10 cellular contexts compared by ENCODE assay signal in the genomic region with DNA sequence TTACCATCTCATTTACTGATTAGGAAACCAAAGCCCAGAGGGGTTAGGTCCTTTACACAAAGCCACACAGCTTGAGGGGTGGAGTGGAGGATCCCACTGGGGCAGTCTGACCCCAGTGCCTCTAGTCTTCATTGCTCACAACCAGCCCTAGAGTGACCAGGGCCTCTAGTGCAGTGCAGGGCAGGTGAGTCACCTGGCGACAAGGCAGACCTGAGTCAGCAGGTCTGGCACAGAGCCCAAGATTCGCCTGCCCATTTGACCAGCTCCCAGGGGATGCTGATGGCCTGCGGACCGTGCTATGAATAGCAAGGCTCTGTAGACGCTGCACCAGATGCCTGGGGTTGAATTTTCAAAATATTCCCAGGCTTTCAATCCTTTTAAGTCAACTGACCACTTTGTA. TPM values are rescaled to one million over a fixed set of nuclear protein-coding genes. Genes with fewer than 3 reads are reported as not detected.
DNase-seq lines count a peak whose midpoint lies in the region; ATAC-seq, FAIRE-seq and TF ChIP-seq lines count a peak whose summit lies in the region.
"Had no signal": no experiment of that assay in that cellular context is flagged by ENCODE, and none has a peak within 500 bp of the region (broad histone marks: within the 10 kb centered on the region; RNA-seq: fewer than 3 reads in every experiment).

No MANE protein-coding gene starts in this region.

- WGBS in HepG2 (ENCODE audit: low lambda C conversion rate): 10% methylated on average over 5 of the region's 5 CpGs
- 32 to 73% methylated on average over 4 of the region's 5 CpGs for WGBS in esophagus squamous epithelium, 2 donors

- peaks cover 17 to 30% of the 10 kb centered on the region in 2 experiments for H3K4me1 ChIP-seq in HCT116 (ENCODE audit: control insufficient read depth in 1 of 2, insufficient read depth in 2 of 2, low read length in 2 of 2)
- H3K4me1 ChIP-seq in HepG2 (ENCODE audit: insufficient read depth, low read length): no peaks in the 10 kb centered on the region
- no peaks in the 10 kb centered on the region for H3K4me1 ChIP-seq in esophagus squamous epithelium
- no peaks in the 10 kb centered on the region for H3K4me1 ChIP-seq in effector memory CD4-positive, alpha-beta T cell (ENCODE audit: control insufficient read depth, insufficient read depth, low read length, poor library complexity, severe bottlenecking)

- H3K79me2 ChIP-seq in HCT116 (ENCODE audit: insufficient read depth, low read length) (no peaks in the 10 kb centered on the region), HepG2 (ENCODE audit: insufficient read depth, low read length) (no peaks in the 10 kb centered on the region)

- BruUV-seq in HCT116 (replicated peaks; lab: Mats Ljungman, UMichigan) (no TSS peak), HepG2 (replicated peaks; lab: Mats Ljungman, UMichigan) (no TSS peak)

- CTCF ChIA-PET in HCT116 (lab: Charles Lee): interaction anchor here (0.8 to 1.3 kb wide), 2 partner anchors 33 to 62 kb away, joined by 3 to 4 read pairs; no protein-coding TSS in a partner anchor
- CTCF ChIA-PET in HepG2 (lab: Yijun Ruan, JAX; ENCODE audit: low intra/inter-chr PET ratio, low total read pairs): no interaction called here

- H3K36me3 ChIP-seq in HCT116 (ENCODE audit: control insufficient read depth in 1 of 2, insufficient read depth in 2 of 2, low read length in 2 of 2): no peaks in the 10 kb centered on the region
- no peaks in the 10 kb centered on the region for H3K36me3 ChIP-seq in HepG2 (replicated peaks in 1 of 2; ENCODE audit: control insufficient read depth in 1 of 2, insufficient read depth in 2 of 2, low read length in 2 of 2)
- no peaks in the 10 kb centered on the region for H3K36me3 ChIP-seq in esophagus squamous epithelium
- no peaks in the 10 kb centered on the region for H3K36me3 ChIP-seq in effector memory CD4-positive, alpha-beta T cell (ENCODE audit: control insufficient read depth, insufficient read depth, low read length)
- H3K36me3 ChIP-seq: heart left ventricle had no signal

- H3K27ac ChIP-seq in HCT116 (ENCODE audit: low read depth, low read length) (no peak overlapping the region; the same call in 1 of the 2 replicates), HepG2 (ENCODE audit: extremely low read length, insufficient read depth, low read length) (no peak overlapping the region), esophagus squamous epithelium (no peak overlapping the region)
- no peak overlapping the region for H3K27ac ChIP-seq in effector memory CD4-positive, alpha-beta T cell (ENCODE audit: insufficient read depth, low read length, poor library complexity, severe bottlenecking)
- H3K27ac ChIP-seq: heart left ventricle had no signal

- TF ChIP-seq POLR2A in HCT116 (IDR thresholded peaks at IDR 0.05; ENCODE audit: borderline replicate concordance, extremely low read depth, insufficient read depth, insufficient read length): no peak
- TF ChIP-seq POLR2A in HepG2 (IDR thresholded peaks at IDR 0.05; ENCODE audit: insufficient read depth in 1 of 2, low read depth in 2 of 2, low read length in 2 of 2): no peak
- no peak for TF ChIP-seq POLR2A in esophagus squamous epithelium (IDR thresholded peaks at IDR 0.05)

- H3K9ac ChIP-seq in HCT116 (ENCODE audit: low read length) (no peak overlapping the region), HepG2 (ENCODE audit: insufficient read depth, low read depth, low read length) (no peak overlapping the region)

- ATAC-seq in HCT116 (peak; percentile 96), HepG2 (peak; percentile 41; the same call in 2 of the 3 replicates), GM21619 (IDR thresholded peaks at IDR 0.05; ENCODE audit: unreplicated experiment) (no peak)
- ATAC-seq: natural killer cell treated with Interleukin-12 subunit alpha and Interleukin-12 subunit beta and Interleukin-15 and Interleukin-18, amount 100 ng/mL, for 72 hours had no signal

- H4K20me1 ChIP-seq in HCT116 (ENCODE audit: insufficient read depth) (no peaks in the 10 kb centered on the region), HepG2 (ENCODE audit: insufficient read depth, low read length) (no peaks in the 10 kb centered on the region)

- intact Hi-C loops in HCT116 (cut with micrococcal nuclease): no loop called here
- intact Hi-C loops in HepG2 (cut with micrococcal nuclease; ENCODE audit: unreplicated experiment): no loop called here
- intact Hi-C loops in esophagus squamous epithelium (cut with DNase I): no loop called here

- no peaks in the 10 kb centered on the region for H3K27me3 ChIP-seq in HCT116 (ENCODE audit: insufficient read depth, low read length)
- H3K27me3 ChIP-seq in HepG2 (ENCODE audit: control insufficient read depth in 1 of 2, insufficient read depth in 2 of 2, low read length in 2 of 2): no peaks in the 10 kb centered on the region
- no peaks in the 10 kb centered on the region for H3K27me3 ChIP-seq in esophagus squamous epithelium
- H3K27me3 ChIP-seq in effector memory CD4-positive, alpha-beta T cell (replicated peaks; ENCODE audit: control insufficient read depth, insufficient read depth, low read length, poor library complexity, severe bottlenecking): no peaks in the 10 kb centered on the region
- H3K27me3 ChIP-seq: heart left ventricle had no signal

- RAD21 ChIA-PET in HCT116 (lab: Charles Lee; ENCODE audit: low non-redundant PET in 1 of 2, low total read pairs in 2 of 2, uncharacterized antibody in 2 of 2, unreplicated experiment in 2 of 2): no interaction called here

- H2AFZ ChIP-seq in HCT116 (ENCODE audit: low read depth, low read length, poor library complexity, severe bottlenecking) (no peak overlapping the region), HepG2 (ENCODE audit: low read length) (no peak overlapping the region)

- no peaks in the 10 kb centered on the region for H3K9me2 ChIP-seq in HCT116 (ENCODE audit: insufficient read depth)

- POLR2A ChIA-PET in HCT116 (lab: Charles Lee): no interaction called here
- POLR2A ChIA-PET in HepG2 (lab: Yijun Ruan, JAX): no interaction called here

- TF ChIP-seq EP300 in HepG2 (IDR thresholded peaks at IDR 0.05; ENCODE audit: low read depth in 2 of 2, low read length in 2 of 2) (no peak), HepG2 (CRISPR knock-in tag; IDR thresholded peaks at IDR 0.05; ENCODE audit: borderline replicate concordance) (no peak)

- no peaks in the 10 kb centered on the region for H3K9me3 ChIP-seq in HCT116 (ENCODE audit: control insufficient read depth in 1 of 2, insufficient read depth in 1 of 2, low read depth in 1 of 2, low read length in 2 of 2)
- no peaks in the 10 kb centered on the region for H3K9me3 ChIP-seq in HepG2 (ENCODE audit: low read length)
- H3K9me3 ChIP-seq in esophagus squamous epithelium: no peaks in the 10 kb centered on the region
- H3K9me3 ChIP-seq in effector memory CD4-positive, alpha-beta T cell (ENCODE audit: control insufficient read depth, low read length): no peaks in the 10 kb centered on the region
- H3K9me3 ChIP-seq: heart left ventricle had no signal

- peak overlapping the region; percentile 62 for H3K4me2 ChIP-seq in HCT116 (ENCODE audit: low read length)
- no peak overlapping the region for H3K4me2 ChIP-seq in HepG2 (ENCODE audit: low read depth, low read length)

- H3K4me3 ChIP-seq in HCT116 (replicated peaks in 1 of 2; ENCODE audit: low read depth in 1 of 2, low read length in 2 of 2): 0 out of 4 replicates have a peak overlapping the region, but pooled peaks of 1 of the 2 experiments have one; percentile 4
- H3K4me3 ChIP-seq in HepG2 (replicated peaks in 1 of 3; ENCODE audit: insufficient read depth in 1 of 3, low read depth in 2 of 3, low read length in 3 of 3): no peak overlapping the region
- H3K4me3 ChIP-seq in esophagus squamous epithelium: no peak overlapping the region
- H3K4me3 ChIP-seq in effector memory CD4-positive, alpha-beta T cell (ENCODE audit: insufficient read depth, low read depth, low read length, poor library complexity, severe bottlenecking): no peak overlapping the region
- H3K4me3 ChIP-seq: heart left ventricle had no signal

- TF ChIP-seq CTCF in HCT116 (IDR thresholded peaks at IDR 0.05 in 2 of 3, conservative IDR thresholded peaks at IDR 0.05 in 1 of 3; ENCODE audit: borderline replicate concordance in 1 of 3, insufficient read depth in 1 of 3, low read depth in 2 of 3, low read length in 2 of 3) (no peak), HepG2 (CRISPR knock-in tag; IDR thresholded peaks at IDR 0.05) (no peak), esophagus squamous epithelium (IDR thresholded peaks at IDR 0.05) (no peak)

- no peak for FAIRE-seq in HepG2 (lab: Jason Lieb, UNC)

- DNase-seq in HCT116 (ENCODE audit: low read depth, low spot score) (peak; percentile 80), RPMI7951 (ENCODE audit: low read depth) (peak; percentile 11), HepG2 (ENCODE audit: low spot score) (no peak), esophagus squamous epithelium (lab: John Stamatoyannopoulos, UW) (no peak)
- no peak for DNase-seq in effector memory CD4-positive, alpha-beta T cell
- DNase-seq: DMS79, HCEC 1CT, heart left ventricle had no signal

- TF ChIP-seq RAD21 in HCT116 (IDR thresholded peaks at IDR 0.05; ENCODE audit: low read depth) (no peak; the same call in 1 of the 2 replicates), HepG2 (CRISPR knock-in tag; IDR thresholded peaks at IDR 0.05) (no peak)

- in situ Hi-C loops in HepG2 (cut with HindIII; ENCODE audit: extremely low pct_ligation_motif_present, low pct_unique_long_range_greater_than_20kb): no loop called here

RNA-seq across cellular contexts. Expression of gene CDH26, which starts 29.9 kb away (rescaled TPM):
- 0.34 TPM for total RNA-seq in HCT116 (2021; ENCODE audit: unreplicated experiment)
- 0.16 and 0.26 TPM in 2 replicates for polyA plus RNA-seq in HCT116 (2012)
- not detected in 2 replicates for total RNA-seq in RPMI7951 (2014; rRNA removed; shearing (Covaris generic))
- total RNA-seq in HepG2 (2016; rRNA removed; fragmentation: Illumina TruSeq; extraction: Trizol): 0.40 and 0.45 TPM in 2 replicates
- total RNA-seq in HepG2 (2016; cell fraction: cytosol; rRNA removed; fragmentation: Illumina TruSeq; extraction: Trizol; ENCODE audit: low read depth): 0.10 and 0.18 TPM in 2 replicates
- 0.11 TPM in 1 of 2 replicates, not detected in the other for total RNA-seq in HepG2 (2016; cell fraction: insoluble cytoplasmic fraction; rRNA removed; fragmentation: Illumina TruSeq; extraction: Trizol)
- 0.10 and 0.34 TPM in 2 replicates for total RNA-seq in HepG2 (2016; cell fraction: membrane; rRNA removed; fragmentation: Illumina TruSeq; extraction: Trizol)
- 0.59 and 0.88 TPM in 2 replicates for total RNA-seq in HepG2 (2016; cell fraction: nucleus; rRNA removed; fragmentation: Illumina TruSeq; extraction: Trizol)
- 0.88 and 1.1 TPM in 2 replicates for polyA plus RNA-seq in HepG2 (2011; rRNA removed)
- polyA plus RNA-seq in HepG2 (2011; cell fraction: cytosol; rRNA removed): 0.11 and 0.19 TPM in 2 replicates
- polyA plus RNA-seq in HepG2 (2011; cell fraction: nucleus; rRNA removed): 3.0 TPM in 2 replicates
- polyA plus RNA-seq in HepG2 (2012): 0.44 and 0.67 TPM in 2 replicates
- polyA plus RNA-seq in HepG2 (2016; cell fraction: cytosol; fragmentation: Illumina TruSeq; extraction: Trizol; ENCODE audit: low read depth): not detected in 2 replicates
- polyA plus RNA-seq in HepG2 (2016; cell fraction: insoluble cytoplasmic fraction; fragmentation: Illumina TruSeq; extraction: Trizol; ENCODE audit: low read depth): 0.22 TPM in 1 of 2 replicates, not detected in the other
- not detected in 2 replicates for polyA plus RNA-seq in HepG2 (2016; cell fraction: membrane; fragmentation: Illumina TruSeq; extraction: Trizol; ENCODE audit: low read depth)
- 1.6 and 1.8 TPM in 2 replicates for polyA plus RNA-seq in HepG2 (2016; cell fraction: nucleus; fragmentation: Illumina TruSeq; extraction: Trizol; ENCODE audit: insufficient read depth, low read depth)
- polyA minus RNA-seq in HepG2 (2011; rRNA and poly(A)+ RNA removed; ENCODE audit: low replicate concordance): 0.52 TPM in 1 of 2 replicates, not detected in the other
- 0.79 TPM in 1 of 2 replicates, not detected in the other for polyA minus RNA-seq in HepG2 (2011; cell fraction: cytosol; rRNA and poly(A)+ RNA removed)
- 2.7 and 3.2 TPM in 2 replicates for polyA minus RNA-seq in HepG2 (2011; cell fraction: nucleus; rRNA and poly(A)+ RNA removed)
- 10 to 100 TPM in 1 of 4 donors, 1 to 10 TPM in 3; 2.5 to 10.3 (median 4.0) TPM for total RNA-seq in esophagus squamous epithelium

RNA-seq across cellular contexts. Expression of gene FAM217B, which starts 48.0 kb away (rescaled TPM):
- total RNA-seq in HCT116 (2021; ENCODE audit: unreplicated experiment) (8.1 TPM), HepG2 (2016; rRNA removed; fragmentation: Illumina TruSeq; extraction: Trizol) (14.3 and 20.4 TPM in 2 replicates), esophagus squamous epithelium (1 to 10 TPM; 5.1 to 9.3 (median 6.4) TPM)
- 1.8 and 2.5 TPM in 2 replicates for polyA plus RNA-seq in HCT116 (2012)
- 9.0 and 12.6 TPM in 2 replicates for total RNA-seq in RPMI7951 (2014; rRNA removed; shearing (Covaris generic))
- total RNA-seq in HepG2 (2016; cell fraction: cytosol; rRNA removed; fragmentation: Illumina TruSeq; extraction: Trizol; ENCODE audit: low read depth): 1.5 and 1.8 TPM in 2 replicates
- total RNA-seq in HepG2 (2016; cell fraction: insoluble cytoplasmic fraction; rRNA removed; fragmentation: Illumina TruSeq; extraction: Trizol): 11.9 and 18.8 TPM in 2 replicates
- total RNA-seq in HepG2 (2016; cell fraction: membrane; rRNA removed; fragmentation: Illumina TruSeq; extraction: Trizol): 7.2 and 7.3 TPM in 2 replicates
- 19.5 and 21.4 TPM in 2 replicates for total RNA-seq in HepG2 (2016; cell fraction: nucleus; rRNA removed; fragmentation: Illumina TruSeq; extraction: Trizol)
- 7.4 and 11.1 TPM in 2 replicates for polyA plus RNA-seq in HepG2 (2011; rRNA removed)
- 4.5 and 7.3 TPM in 2 replicates for polyA plus RNA-seq in HepG2 (2011; cell fraction: cytosol; rRNA removed)
- polyA plus RNA-seq in HepG2 (2011; cell fraction: nucleus; rRNA removed): 4.6 and 9.1 TPM in 2 replicates
- 5.7 and 9.1 TPM in 2 replicates for polyA plus RNA-seq in HepG2 (2012)
- polyA plus RNA-seq in HepG2 (2016; cell fraction: cytosol; fragmentation: Illumina TruSeq; extraction: Trizol; ENCODE audit: low read depth): 1.6 and 1.8 TPM in 2 replicates
- 18.5 and 19.5 TPM in 2 replicates for polyA plus RNA-seq in HepG2 (2016; cell fraction: insoluble cytoplasmic fraction; fragmentation: Illumina TruSeq; extraction: Trizol; ENCODE audit: low read depth)
- 4.0 and 4.2 TPM in 2 replicates for polyA plus RNA-seq in HepG2 (2016; cell fraction: membrane; fragmentation: Illumina TruSeq; extraction: Trizol; ENCODE audit: low read depth)
- 15.5 and 17.2 TPM in 2 replicates for polyA plus RNA-seq in HepG2 (2016; cell fraction: nucleus; fragmentation: Illumina TruSeq; extraction: Trizol; ENCODE audit: insufficient read depth, low read depth)
- polyA minus RNA-seq in HepG2 (2011; rRNA and poly(A)+ RNA removed; ENCODE audit: low replicate concordance): 4.9 and 7.4 TPM in 2 replicates
- polyA minus RNA-seq in HepG2 (2011; cell fraction: cytosol; rRNA and poly(A)+ RNA removed): 7.1 and 7.6 TPM in 2 replicates
- polyA minus RNA-seq in HepG2 (2011; cell fraction: nucleus; rRNA and poly(A)+ RNA removed): 25.2 and 33.8 TPM in 2 replicates

RNA-seq across cellular contexts. Expression of gene PPP1R3D, which starts 48.0 kb away (rescaled TPM):
- total RNA-seq in HCT116 (2021; ENCODE audit: unreplicated experiment) (2.7 TPM), HepG2 (2016; rRNA removed; fragmentation: Illumina TruSeq; extraction: Trizol) (3.7 and 4.0 TPM in 2 replicates), esophagus squamous epithelium (10 to 100 TPM in 3 of 4 donors, 1 to 10 TPM in 1; 8.4 to 14.7 (median 10.8) TPM)
- 0.97 and 1.1 TPM in 2 replicates for polyA plus RNA-seq in HCT116 (2012)
- total RNA-seq in RPMI7951 (2014; rRNA removed; shearing (Covaris generic)): 6.4 and 7.1 TPM in 2 replicates
- 0.40 and 0.53 TPM in 2 replicates for total RNA-seq in HepG2 (2016; cell fraction: cytosol; rRNA removed; fragmentation: Illumina TruSeq; extraction: Trizol; ENCODE audit: low read depth)
- 3.6 and 3.9 TPM in 2 replicates for total RNA-seq in HepG2 (2016; cell fraction: insoluble cytoplasmic fraction; rRNA removed; fragmentation: Illumina TruSeq; extraction: Trizol)
- 3.1 TPM in 2 replicates for total RNA-seq in HepG2 (2016; cell fraction: membrane; rRNA removed; fragmentation: Illumina TruSeq; extraction: Trizol)
- 5.1 and 5.2 TPM in 2 replicates for total RNA-seq in HepG2 (2016; cell fraction: nucleus; rRNA removed; fragmentation: Illumina TruSeq; extraction: Trizol)
- polyA plus RNA-seq in HepG2 (2011; rRNA removed): 1.0 and 1.2 TPM in 2 replicates
- 0.89 and 0.91 TPM in 2 replicates for polyA plus RNA-seq in HepG2 (2011; cell fraction: cytosol; rRNA removed)
- 2.7 and 3.1 TPM in 2 replicates for polyA plus RNA-seq in HepG2 (2011; cell fraction: nucleus; rRNA removed)
- 1.7 and 1.9 TPM in 2 replicates for polyA plus RNA-seq in HepG2 (2012)
- polyA plus RNA-seq in HepG2 (2016; cell fraction: cytosol; fragmentation: Illumina TruSeq; extraction: Trizol; ENCODE audit: low read depth): 0.22 and 0.29 TPM in 2 replicates
- polyA plus RNA-seq in HepG2 (2016; cell fraction: insoluble cytoplasmic fraction; fragmentation: Illumina TruSeq; extraction: Trizol; ENCODE audit: low read depth): 2.9 and 3.0 TPM in 2 replicates
- polyA plus RNA-seq in HepG2 (2016; cell fraction: membrane; fragmentation: Illumina TruSeq; extraction: Trizol; ENCODE audit: low read depth): 1.1 and 1.4 TPM in 2 replicates
- polyA plus RNA-seq in HepG2 (2016; cell fraction: nucleus; fragmentation: Illumina TruSeq; extraction: Trizol; ENCODE audit: insufficient read depth, low read depth): 3.4 and 3.9 TPM in 2 replicates
- polyA minus RNA-seq in HepG2 (2011; rRNA and poly(A)+ RNA removed; ENCODE audit: low replicate concordance): 1.9 and 4.1 TPM in 2 replicates
- 1.3 and 3.8 TPM in 2 replicates for polyA minus RNA-seq in HepG2 (2011; cell fraction: cytosol; rRNA and poly(A)+ RNA removed)
- polyA minus RNA-seq in HepG2 (2011; cell fraction: nucleus; rRNA and poly(A)+ RNA removed): 8.4 and 8.7 TPM in 2 replicates

RNA-seq across cellular contexts. Expression of gene SYCP2, which starts 54.7 kb away (rescaled TPM):
- total RNA-seq in HCT116 (2021; ENCODE audit: unreplicated experiment) (0.59 TPM), HepG2 (2016; rRNA removed; fragmentation: Illumina TruSeq; extraction: Trizol) (0.07 and 0.25 TPM in 2 replicates), esophagus squamous epithelium (1 to 10 TPM in 3 of 4 donors, under 1 TPM in 1; 0.92 to 4.5 (median 1.8) TPM)
- 0.13 TPM in 1 of 2 replicates, not detected in the other for polyA plus RNA-seq in HCT116 (2012)
- 6.2 and 10.1 TPM in 2 replicates for total RNA-seq in RPMI7951 (2014; rRNA removed; shearing (Covaris generic))
- 0.30 TPM in 1 of 2 replicates, not detected in the other for total RNA-seq in HepG2 (2016; cell fraction: cytosol; rRNA removed; fragmentation: Illumina TruSeq; extraction: Trizol; ENCODE audit: low read depth)
- total RNA-seq in HepG2 (2016; cell fraction: insoluble cytoplasmic fraction; rRNA removed; fragmentation: Illumina TruSeq; extraction: Trizol): 0.15 TPM in 1 of 2 replicates, not detected in the other
- 0.03 and 0.38 TPM in 2 replicates for total RNA-seq in HepG2 (2016; cell fraction: membrane; rRNA removed; fragmentation: Illumina TruSeq; extraction: Trizol)
- total RNA-seq in HepG2 (2016; cell fraction: nucleus; rRNA removed; fragmentation: Illumina TruSeq; extraction: Trizol): 0.25 and 1.1 TPM in 2 replicates
- 0.09 and 0.24 TPM in 2 replicates for polyA plus RNA-seq in HepG2 (2011; rRNA removed)
- 0.10 TPM in 1 of 2 replicates, not detected in the other for polyA plus RNA-seq in HepG2 (2011; cell fraction: cytosol; rRNA removed)
- polyA plus RNA-seq in HepG2 (2011; cell fraction: nucleus; rRNA removed): 0.12 and 0.32 TPM in 2 replicates
- polyA plus RNA-seq in HepG2 (2012): 0.07 and 0.36 TPM in 2 replicates
- not detected in 2 replicates for polyA plus RNA-seq in HepG2 (2016; cell fraction: cytosol; fragmentation: Illumina TruSeq; extraction: Trizol; ENCODE audit: low read depth)
- not detected in 2 replicates for polyA plus RNA-seq in HepG2 (2016; cell fraction: insoluble cytoplasmic fraction; fragmentation: Illumina TruSeq; extraction: Trizol; ENCODE audit: low read depth)
- not detected in 2 replicates for polyA plus RNA-seq in HepG2 (2016; cell fraction: membrane; fragmentation: Illumina TruSeq; extraction: Trizol; ENCODE audit: low read depth)
- polyA plus RNA-seq in HepG2 (2016; cell fraction: nucleus; fragmentation: Illumina TruSeq; extraction: Trizol; ENCODE audit: insufficient read depth, low read depth): 0.53 and 0.57 TPM in 2 replicates
- polyA minus RNA-seq in HepG2 (2011; rRNA and poly(A)+ RNA removed; ENCODE audit: low replicate concordance): not detected in 2 replicates
- not detected in 2 replicates for polyA minus RNA-seq in HepG2 (2011; cell fraction: cytosol; rRNA and poly(A)+ RNA removed)
- 1.1 and 1.3 TPM in 2 replicates for polyA minus RNA-seq in HepG2 (2011; cell fraction: nucleus; rRNA and poly(A)+ RNA removed)

Comparison
In these comparisons a context has a peak if more than half of its experiments do, and no peak if none do; other contexts are left out.
1. DNase-seq: peak in HCT116 (single experiment) and RPMI7951 (single experiment); none in HepG2 (single experiment), esophagus squamous epithelium (single experiment) and effector memory CD4-positive, alpha-beta T cell (0 of 3).
2. Of the 20 proteins assayed by ChIP-seq in both HepG2 and HCT116: peak only in HepG2: none; only in HCT116: FOSL1, JUND, POLR2AphosphoS5 and SP1; in both: none; in neither: 16.